ENCODE assay signal across 16 cellular contexts in genomic region chr5:107072967-107073366, GRCh38.
A peak's percentile ranks its signal among the peaks of the same experiment; 100 is the strongest.
DNase-seq lines count a peak whose midpoint lies in the region; ATAC-seq and TF ChIP-seq lines count a peak whose summit lies in the region.
"Had no signal": no experiment of that assay in that cellular context is flagged by ENCODE, and none has a peak within 500 bp of the region (broad histone marks: within the 10 kb centered on the region; RNA-seq: fewer than 3 reads in every experiment).

No MANE protein-coding gene starts in this region.

- no peak overlapping the region for H2AK5ac ChIP-seq in mesendoderm (ENCODE audit: low read length)

- peak; percentile 95 for ATAC-seq in RWPE2 (ENCODE audit: low read depth)
- no peak for ATAC-seq in HG03097 (IDR thresholded peaks at IDR 0.05; ENCODE audit: low FRiP score, unreplicated experiment)
- no peak for ATAC-seq in HG03108 (IDR thresholded peaks at IDR 0.05; ENCODE audit: unreplicated experiment)
- ATAC-seq: HCT116 had no signal

- no peak overlapping the region for H3K18ac ChIP-seq in mesendoderm (ENCODE audit: low read length)

- no peak overlapping the region for H3K23ac ChIP-seq in mesendoderm (ENCODE audit: low read length)

- no peak overlapping the region for H3K4me2 ChIP-seq in hepatocyte
- no peak overlapping the region for H3K4me2 ChIP-seq in mesendoderm (ENCODE audit: low read length)

- H3K4me1 ChIP-seq in RWPE2 (ENCODE audit: insufficient read depth, poor library complexity, severe bottlenecking) (peaks cover 5% of the 10 kb centered on the region), hepatocyte (ENCODE audit: insufficient read depth) (no peaks in the 10 kb centered on the region), mesendoderm (ENCODE audit: control insufficient read depth, low read depth, low read length) (no peaks in the 10 kb centered on the region), left ventricle myocardium inferior (no peaks in the 10 kb centered on the region)

- no peak overlapping the region for H2BK15ac ChIP-seq in mesendoderm (replicated peaks; ENCODE audit: low read depth)

- H3K27ac ChIP-seq in RWPE2 (ENCODE audit: poor library complexity, severe bottlenecking) (no peak overlapping the region), hepatocyte (peak overlapping the region; percentile 47), mesendoderm (ENCODE audit: low read depth, low read length) (no peak overlapping the region), left ventricle myocardium inferior (replicated peaks) (no peak overlapping the region)
- H3K27ac ChIP-seq: GM23248 had no signal

- H2AFZ ChIP-seq in hepatocyte = no peak overlapping the region
- H2AFZ ChIP-seq: GM23248 had no signal

- intact Hi-C loops in left ventricle myocardium inferior (cut with micrococcal nuclease) = no loop called here

- WGBS in hepatocyte (ENCODE audit: low lambda C conversion rate, missing lambda C conversion rate) = 70% methylated on average over 1 of the region's 1 CpG
- whole genome bisulfite sequencing in mesendoderm (ENCODE audit: extremely low coverage, insufficient coverage, low lambda C conversion rate) = no CpG with 5 or more reads among the region's 1 CpG

- H3K9me3 ChIP-seq in RWPE2 (ENCODE audit: severe bottlenecking) (no peaks in the 10 kb centered on the region), hepatocyte (ENCODE audit: low read depth) (no peaks in the 10 kb centered on the region), left ventricle myocardium inferior (replicated peaks) (peaks cover 10% of the 10 kb centered on the region)
- H3K9me3 ChIP-seq: Caco-2 had no signal

- H3K4me3 ChIP-seq in RWPE2 (ENCODE audit: severe bottlenecking) = no peak overlapping the region
- H3K4me3 ChIP-seq in epithelial cell of esophagus (ENCODE audit: low read length) = no peak overlapping the region
- H3K4me3 ChIP-seq in hepatocyte = no peak overlapping the region
- no peak overlapping the region for H3K4me3 ChIP-seq in mesendoderm (ENCODE audit: low read length)
- H3K4me3 ChIP-seq in foreskin fibroblast (ENCODE audit: low read depth in 1 of 2, low read length in 2 of 2) = no peak overlapping the region
- H3K4me3 ChIP-seq in left ventricle myocardium inferior = no peak overlapping the region
- H3K4me3 ChIP-seq: GM23248 had no signal

- peak; percentile 10 for TF ChIP-seq CTCF in RWPE2 (IDR thresholded peaks at IDR 0.05; ENCODE audit: poor library complexity, severe bottlenecking)
- no peak for TF ChIP-seq CTCF in epithelial cell of esophagus (IDR thresholded peaks at IDR 0.05; ENCODE audit: insufficient read depth, low read depth, low read length, missing control alignments)
- no peak for TF ChIP-seq CTCF in hepatocyte (IDR thresholded peaks at IDR 0.05; ENCODE audit: poor library complexity)
- TF ChIP-seq CTCF in foreskin fibroblast (IDR thresholded peaks at IDR 0.05; ENCODE audit: low read depth, low read length) = no peak
- TF ChIP-seq CTCF in left ventricle myocardium inferior (IDR thresholded peaks at IDR 0.05; ENCODE audit: borderline replicate concordance) = no peak

- no peaks in the 10 kb centered on the region for H3K79me2 ChIP-seq in hepatocyte
- no peaks in the 10 kb centered on the region for H3K79me2 ChIP-seq in mesendoderm (ENCODE audit: control insufficient read depth, insufficient read depth, low read length)

- H4K20me1 ChIP-seq in hepatocyte (ENCODE audit: insufficient read depth, poor library complexity, severe bottlenecking) = no peaks in the 10 kb centered on the region

- H3K9ac ChIP-seq in mesendoderm (ENCODE audit: low read length) = no peak overlapping the region
- H3K9ac ChIP-seq: GM23248 had no signal

- no peak overlapping the region for H4K8ac ChIP-seq in mesendoderm (ENCODE audit: low read depth, low read length)

- no peaks in the 10 kb centered on the region for H3K9me2 ChIP-seq in hepatocyte (replicated peaks; ENCODE audit: insufficient read depth)

- no peak overlapping the region for H4K5ac ChIP-seq in mesendoderm (ENCODE audit: low read length)

- no peak overlapping the region for H3K4ac ChIP-seq in mesendoderm (ENCODE audit: low read depth, low read length)

- H3K36me3 ChIP-seq in RWPE2 (ENCODE audit: low read depth) (no peaks in the 10 kb centered on the region), hepatocyte (replicated peaks; ENCODE audit: insufficient read depth, low read depth) (no peaks in the 10 kb centered on the region), mesendoderm (ENCODE audit: control insufficient read depth, insufficient read depth, low read length) (no peaks in the 10 kb centered on the region), left ventricle myocardium inferior (no peaks in the 10 kb centered on the region)

- no peak overlapping the region for H2BK120ac ChIP-seq in mesendoderm (ENCODE audit: low read depth, low read length)

- no peaks in the 10 kb centered on the region for H3K79me1 ChIP-seq in mesendoderm (ENCODE audit: low read length)

- H3K27me3 ChIP-seq in RWPE2 (ENCODE audit: insufficient read depth, poor library complexity, severe bottlenecking) (no peaks in the 10 kb centered on the region), hepatocyte (no peaks in the 10 kb centered on the region), mesendoderm (ENCODE audit: insufficient read depth, low read length, poor library complexity) (no peaks in the 10 kb centered on the region), left ventricle myocardium inferior (ENCODE audit: low read depth) (no peaks in the 10 kb centered on the region)

- no peak overlapping the region for H2BK5ac ChIP-seq in mesendoderm (ENCODE audit: low read length)

- no peak overlapping the region for H3K56ac ChIP-seq in mesendoderm (ENCODE audit: low read length)

- DNase-seq in RWPE2 (ENCODE audit: low spot score) (no peak), epithelial cell of esophagus (ENCODE audit: low read depth) (peak; percentile 44), hepatocyte (ENCODE audit: low spot score) (peak; percentile 11), mesendoderm (peak; percentile 3), foreskin fibroblast (no peak), left ventricle myocardium inferior (no peak)
- DNase-seq: C1 segment of cervical spinal cord; CD4-positive, alpha-beta memory T cell; DMS153; DND-41; GM23248; H7 had no signal

Comparison
In these comparisons a context has a peak if more than half of its experiments do, and no peak if none do; other contexts are left out.
1. DNase-seq: peak in epithelial cell of esophagus (single experiment), hepatocyte (single experiment) and mesendoderm (single experiment); none in RWPE2 (single experiment), foreskin fibroblast (0 of 2) and left ventricle myocardium inferior (single experiment).